8 cellular contexts compared by ENCODE assay signal in genomic region chr3:184362668-184363540, GRCh38. TPM values are rescaled to one million over a fixed set of nuclear protein-coding genes. Genes with fewer than 3 reads are reported as not detected.
A peak's percentile ranks its signal among the peaks of the same experiment; 100 is the strongest.
DNase-seq lines count a peak whose midpoint lies in the region; ATAC-seq and TF ChIP-seq lines count a peak whose summit lies in the region.

No MANE protein-coding gene starts in this region.

- peaks cover 30% of the 10 kb centered on the region for H3K4me1 Mint-ChIP-seq in CD8-positive, alpha-beta T cell (ENCODE audit: low read depth)
- H3K4me1 Mint-ChIP-seq in activated CD8-positive, alpha-beta T cell treated with anti-CD3 and anti-CD28 coated beads for 36 hours (ENCODE audit: low read depth), result peaks cover 34% of the 10 kb centered on the region

- peaks cover 8% of the 10 kb centered on the region for H3K36me3 ChIP-seq in CD8-positive, alpha-beta T cell (ENCODE audit: insufficient read depth, low read length)
- H3K36me3 ChIP-seq in ectodermal cell (ENCODE audit: control insufficient read depth, insufficient read depth, low read length) (peaks cover 30% of the 10 kb centered on the region), lung (ENCODE audit: control insufficient read depth in 2 of 2, insufficient read depth in 2 of 2, low read length in 2 of 2) (peaks cover 4 to 16% of the 10 kb centered on the region in 2 donors)

- peak; percentile 13 for TF ChIP-seq CTCF in CD8-positive, alpha-beta T cell (IDR thresholded peaks at IDR 0.05)
- TF ChIP-seq CTCF in activated CD8-positive, alpha-beta T cell treated with anti-CD3 and anti-CD28 coated beads for 36 hours (IDR thresholded peaks at IDR 0.05), result peak; percentile 56
- TF ChIP-seq CTCF in lung (IDR thresholded peaks at IDR 0.05; ENCODE audit: control extremely low read depth, extremely low read depth), result peak; percentile 36

- H3K36me3 Mint-ChIP-seq in CD8-positive, alpha-beta T cell, result peaks cover 33% of the 10 kb centered on the region
- H3K36me3 Mint-ChIP-seq in activated CD8-positive, alpha-beta T cell treated with anti-CD3 and anti-CD28 coated beads for 36 hours (ENCODE audit: low read depth), result peaks cover 36% of the 10 kb centered on the region

- 1% methylated on average over 67 of the region's 67 CpGs for WGBS in ectodermal cell, 2 experiments
- 0% methylated on average over 56 to 67 of the region's 67 CpGs for WGBS in lung, 2 donors

- H3K9me3 Mint-ChIP-seq in CD8-positive, alpha-beta T cell, result no peaks in the 10 kb centered on the region
- no peaks in the 10 kb centered on the region for H3K9me3 Mint-ChIP-seq in activated CD8-positive, alpha-beta T cell treated with anti-CD3 and anti-CD28 coated beads for 36 hours

- H3K27me3 ChIP-seq in CD8-positive, alpha-beta T cell (ENCODE audit: insufficient read depth, low read length), result no peaks in the 10 kb centered on the region
- H3K27me3 ChIP-seq in ectodermal cell (ENCODE audit: control insufficient read depth, insufficient read depth, low read length, poor library complexity, severe bottlenecking) (no peaks in the 10 kb centered on the region), lung (ENCODE audit: control insufficient read depth, insufficient read depth) (no peaks in the 10 kb centered on the region)

- H3K4me3 ChIP-seq in CD8-positive, alpha-beta T cell (ENCODE audit: low read depth, low read length), result peak overlapping the region; percentile 93
- H3K4me3 ChIP-seq in ectodermal cell (ENCODE audit: insufficient read depth, low read depth, low read length) (peak overlapping the region; percentile 86), lung (peak overlapping the region; percentile 78)

- intact Hi-C loops in CD8-positive, alpha-beta T cell (cut with DNase I, micrococcal nuclease), result loop anchor here (1.0 to 5.0 kb wide), 12 partner anchors 28 to 726 kb away; partner anchors contain the start of genes ABCC5 (in 1 of the 2), ABCF3 (in 1 of the 2), EIF2B5 (in 1 of the 2) and EIF4G1 (in 1 of the 2)
- intact Hi-C loops in activated CD8-positive, alpha-beta T cell treated with anti-CD3 and anti-CD28 coated beads for 36 hours (cut with micrococcal nuclease), result no loop called here

- CTCF ChIA-PET in CD8-positive, alpha-beta T cell (lab: Charles Lee), result interaction anchor here (0.9 to 1.6 kb wide), 6 partner anchors 9 to 467 kb away, joined by 3 to 9 read pairs (median 4); no protein-coding TSS in a partner anchor
- CTCF ChIA-PET in activated CD8-positive, alpha-beta T cell treated with anti-CD3 and anti-CD28 coated beads for 36 hours (lab: Charles Lee), result interaction anchor here (1.0 to 6.6 kb wide), 3 partner anchors 9 to 151 kb away, joined by 4 to 29 read pairs (median 6); no protein-coding TSS in a partner anchor

- peak; percentile 71 for ATAC-seq in CD8-positive, alpha-beta T cell
- ATAC-seq in GM19452 (IDR thresholded peaks at IDR 0.05; ENCODE audit: unreplicated experiment) (peak; percentile 87), lung (ENCODE audit: insufficient read depth, low FRiP score) (peak; percentile 80)
- ATAC-seq in activated CD8-positive, alpha-beta T cell treated with anti-CD3 and anti-CD28 coated beads for 36 hours, result peak; percentile 89

- peak overlapping the region; percentile 98 for H3K4me3 Mint-ChIP-seq in CD8-positive, alpha-beta T cell
- peak overlapping the region; percentile 93 for H3K4me3 Mint-ChIP-seq in activated CD8-positive, alpha-beta T cell treated with anti-CD3 and anti-CD28 coated beads for 36 hours

- no peaks in the 10 kb centered on the region for H3K9me3 ChIP-seq in CD8-positive, alpha-beta T cell (ENCODE audit: low read length)
- H3K9me3 ChIP-seq in ectodermal cell (ENCODE audit: control insufficient read depth, low read length) (no peaks in the 10 kb centered on the region), lung (ENCODE audit: control insufficient read depth in 2 of 2, insufficient read depth in 1 of 2, low read length in 1 of 2) (no peaks in the 10 kb centered on the region)

- POLR2A ChIA-PET in CD8-positive, alpha-beta T cell (lab: Charles Lee), result interaction anchor here (0.8 to 1.3 kb wide), 3 partner anchors 8 to 349 kb away, joined by 3 to 5 read pairs (median 3); partner anchors contain the start of gene MAGEF1
- POLR2A ChIA-PET in activated CD8-positive, alpha-beta T cell treated with anti-CD3 and anti-CD28 coated beads for 36 hours (lab: Charles Lee), result interaction anchor here (0.9 to 3.0 kb wide), 10 partner anchors 8 to 112 kb away, joined by 3 to 13 read pairs (median 4); partner anchors contain the start of gene FAM131A

- peaks cover 15% of the 10 kb centered on the region for H3K4me1 ChIP-seq in CD8-positive, alpha-beta T cell (ENCODE audit: insufficient read depth, low read length)
- H3K4me1 ChIP-seq in ectodermal cell (ENCODE audit: control insufficient read depth, insufficient read depth, low read length) (peaks cover 14% of the 10 kb centered on the region), lung (ENCODE audit: control insufficient read depth in 2 of 2, insufficient read depth in 2 of 2, low read length in 2 of 2) (peaks cover 0 to 11% of the 10 kb centered on the region in 2 donors)

- H3K27ac Mint-ChIP-seq in CD8-positive, alpha-beta T cell, result peak overlapping the region; percentile 93
- peak overlapping the region; percentile 96 for H3K27ac Mint-ChIP-seq in activated CD8-positive, alpha-beta T cell treated with anti-CD3 and anti-CD28 coated beads for 36 hours

- H3K27me3 Mint-ChIP-seq in CD8-positive, alpha-beta T cell (ENCODE audit: low read depth), result no peaks in the 10 kb centered on the region
- no peaks in the 10 kb centered on the region for H3K27me3 Mint-ChIP-seq in activated CD8-positive, alpha-beta T cell treated with anti-CD3 and anti-CD28 coated beads for 36 hours

- DNase-seq in CD8-positive, alpha-beta T cell, result peak; percentile 81 to 96 (median 92)
- DNase-seq in HK-2 (ENCODE audit: unreplicated experiment) (peak; percentile 99), NCI-H82 treated with DMSO at 0.1 percent for 48 hours (lab: John Stamatoyannopoulos, UW; ENCODE audit: unreplicated experiment) (peak; percentile 97), lung (ENCODE audit: low spot score) (peak; percentile 96)
- peak; percentile 98 for DNase-seq in activated CD8-positive, alpha-beta T cell treated with anti-CD3 and anti-CD28 coated beads for 36 hours
- DNase-seq in stimulated activated CD4-positive, alpha-beta T cell treated with anti-CD3 and anti-CD28 coated beads, TNF-alpha, amount 100 ng/mL, for 4 hours (ENCODE audit: low read depth in 3 of 3), result peak; percentile 81 to 90 (median 86)

- H3K27ac ChIP-seq in CD8-positive, alpha-beta T cell (ENCODE audit: low read depth, low read length), result peak overlapping the region; percentile 74
- H3K27ac ChIP-seq in ectodermal cell (ENCODE audit: insufficient read depth, low read depth, low read length, poor library complexity, severe bottlenecking), result peak overlapping the region; percentile 100
- H3K27ac ChIP-seq in lung (ENCODE audit: low read depth in 1 of 2, low read length in 1 of 2), result peak overlapping the region; percentile 96 to 99

RNA-seq across cellular contexts. Expression of gene POLR2H, which starts 1.4 kb away (rescaled TPM):
- 10 to 100 TPM; 15.6 to 18.4 TPM for total RNA-seq in CD8-positive, alpha-beta T cell
- total RNA-seq in activated CD8-positive, alpha-beta T cell treated with anti-CD3 and anti-CD28 coated beads for 36 hours, result 100 to 1,000 TPM; 166 to 169 TPM
- 116 TPM for polyA plus RNA-seq in ectodermal cell (2013, experiment 1 of 4)
- polyA plus RNA-seq in ectodermal cell (2013, experiment 2 of 4), result 121 TPM
- polyA plus RNA-seq in ectodermal cell (2013, experiment 3 of 4), result 105 TPM
- polyA plus RNA-seq in ectodermal cell (2013, experiment 4 of 4), result 123 TPM
- 10 to 100 TPM; 46.4 to 71.7 TPM for total RNA-seq in lung
- 100 to 1,000 TPM in 1 of 2 donors, 10 to 100 TPM in 1; 93.2 to 139 TPM for polyA plus RNA-seq in lung

RNA-seq across cellular contexts. Expression of gene CLCN2, which starts 1.5 kb away (rescaled TPM):
- 1 to 10 TPM; 2.7 to 3.9 TPM for total RNA-seq in CD8-positive, alpha-beta T cell
- total RNA-seq in activated CD8-positive, alpha-beta T cell treated with anti-CD3 and anti-CD28 coated beads for 36 hours, result 1 to 10 TPM; 4.0 to 4.2 TPM
- polyA plus RNA-seq in ectodermal cell (2013, experiment 1 of 4), result 45.1 TPM
- 48.2 TPM for polyA plus RNA-seq in ectodermal cell (2013, experiment 2 of 4)
- polyA plus RNA-seq in ectodermal cell (2013, experiment 3 of 4), result 40.2 TPM
- 44.0 TPM for polyA plus RNA-seq in ectodermal cell (2013, experiment 4 of 4)
- 1 to 10 TPM; 5.7 to 8.7 TPM for total RNA-seq in lung
- polyA plus RNA-seq in lung, result 1 to 10 TPM; 2.7 to 5.0 TPM

RNA-seq across cellular contexts. Expression of gene THPO, which starts 15.1 kb away (rescaled TPM):
- not detected for total RNA-seq in CD8-positive, alpha-beta T cell
- total RNA-seq in activated CD8-positive, alpha-beta T cell treated with anti-CD3 and anti-CD28 coated beads for 36 hours, result not detected
- polyA plus RNA-seq in ectodermal cell (2013, experiment 1 of 4), result 3.0 TPM
- 3.0 TPM for polyA plus RNA-seq in ectodermal cell (2013, experiment 2 of 4)
- polyA plus RNA-seq in ectodermal cell (2013, experiment 3 of 4), result 1.6 TPM
- polyA plus RNA-seq in ectodermal cell (2013, experiment 4 of 4), result 1.5 TPM
- under 1 TPM; 0.17 to 0.31 TPM for total RNA-seq in lung
- polyA plus RNA-seq in lung, result under 1 TPM; 0.18 to 0.22 TPM

RNA-seq across cellular contexts. Expression of gene CHRD, which starts 16.9 kb away (rescaled TPM):
- total RNA-seq in CD8-positive, alpha-beta T cell, result not detected
- total RNA-seq in activated CD8-positive, alpha-beta T cell treated with anti-CD3 and anti-CD28 coated beads for 36 hours, result not detected
- 9.1 TPM for polyA plus RNA-seq in ectodermal cell (2013, experiment 1 of 4)
- 8.6 TPM for polyA plus RNA-seq in ectodermal cell (2013, experiment 2 of 4)
- polyA plus RNA-seq in ectodermal cell (2013, experiment 3 of 4), result 9.9 TPM
- polyA plus RNA-seq in ectodermal cell (2013, experiment 4 of 4), result 12.7 TPM
- 10 to 100 TPM in 1 of 2 donors, 1 to 10 TPM in 1; 6.7 to 16.7 TPM for total RNA-seq in lung
- polyA plus RNA-seq in lung, result 1 to 10 TPM; 4.2 to 4.9 TPM

RNA-seq across cellular contexts. Expression of gene FAM131A, which starts 25.5 kb away (rescaled TPM):
- total RNA-seq in CD8-positive, alpha-beta T cell, result 10 to 100 TPM in 1 of 2 experiments, 1 to 10 TPM in 1; 9.8 to 11.1 TPM
- total RNA-seq in activated CD8-positive, alpha-beta T cell treated with anti-CD3 and anti-CD28 coated beads for 36 hours, result 1 to 10 TPM; 4.0 to 5.5 TPM
- polyA plus RNA-seq in ectodermal cell (2013, experiment 1 of 4), result 25.5 TPM
- polyA plus RNA-seq in ectodermal cell (2013, experiment 2 of 4), result 24.2 TPM
- polyA plus RNA-seq in ectodermal cell (2013, experiment 3 of 4), result 20.9 TPM
- polyA plus RNA-seq in ectodermal cell (2013, experiment 4 of 4), result 21.4 TPM
- total RNA-seq in lung, result 10 to 100 TPM; 15.8 to 21.4 TPM
- 10 to 100 TPM; 12.9 to 15.5 TPM for polyA plus RNA-seq in lung

Comparison
In these comparisons a context has a peak if more than half of its experiments do, and no peak if none do; other contexts are left out.
1. Peak in every context shown above with its lines: DNase-seq, ATAC-seq, H3K4me3 ChIP-seq and H3K27ac ChIP-seq.